ENCODE assay signal across 34 cellular contexts in the genomic region with DNA sequence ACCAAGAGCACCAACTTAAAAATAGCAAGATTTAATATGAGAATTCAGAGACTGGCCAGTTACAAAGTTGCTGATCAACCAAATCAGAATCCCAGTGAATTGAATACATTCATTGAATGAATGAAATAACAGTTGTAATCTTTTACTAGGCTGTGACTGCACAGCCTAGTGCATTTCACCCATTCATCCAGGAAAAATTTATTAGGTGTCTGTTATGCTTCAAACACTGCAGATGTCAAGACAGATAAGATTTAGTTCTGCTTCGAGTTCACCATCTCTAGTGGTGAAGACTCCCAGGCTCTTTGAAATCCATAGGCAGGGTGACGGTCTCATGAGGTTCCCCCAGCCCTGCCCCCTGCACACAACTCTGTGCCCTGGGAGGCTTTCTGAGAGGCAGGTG. TPM values are rescaled to one million over a fixed set of nuclear protein-coding genes. Genes with fewer than 3 reads are reported as not detected.
"Had no signal": no experiment of that assay in that cellular context is flagged by ENCODE, and none has a peak within 500 bp of the region (broad histone marks: within the 10 kb centered on the region; RNA-seq: fewer than 3 reads in every experiment).

No MANE protein-coding gene starts in this region.

- H3K27me3 ChIP-seq: ascending aorta, cardiac muscle cell, colonic mucosa had no signal

- H3K36me3 ChIP-seq: adrenal gland, ascending aorta, breast epithelium, cardiac muscle cell, colonic mucosa, esophagus squamous epithelium, gastroesophageal sphincter, heart right ventricle had no signal

- DNase-seq: activated CD4-positive, alpha-beta memory T cell treated with anti-CD3 and anti-CD28 coated beads for 36 hours; activated CD4-positive, alpha-beta T cell treated with anti-CD3 and anti-CD28 coated beads for 36 hours; activated CD4-positive, alpha-beta T cell treated with anti-CD3 and anti-CD28 coated beads, Interleukin-2, amount 10 ng/mL, durations not matched to agents 24 days and 14 days; activated CD4-positive, CD25-positive, alpha-beta regulatory T cell; activated CD4-positive, CD25-positive, alpha-beta regulatory T cell treated with anti-CD3 and anti-CD28 coated beads, Interleukin-2, amount 50 U/mL, for 72 hours; activated CD8-positive, alpha-beta memory T cell treated with anti-CD3 and anti-CD28 coated beads, Interleukin-2, amount 10 ng/mL, durations not matched to agents 7 days and 5 days; activated CD8-positive, alpha-beta memory T cell treated with anti-CD3 and anti-CD28 coated beads, Interleukin-2, amount 50 U/mL, for 4 hours; activated CD8-positive, alpha-beta T cell treated with anti-CD3 and anti-CD28 coated beads, Interleukin-2, amount 10 ng/mL, durations not matched to agents 7 days and 5 days; activated naive CD4-positive, alpha-beta T cell treated with anti-CD3 and anti-CD28 coated beads for 36 hours; activated naive CD8-positive, alpha-beta T cell treated with anti-CD3 and anti-CD28 coated beads for 36 hours; activated naive CD8-positive, alpha-beta T cell treated with anti-CD3 and anti-CD28 coated beads, Interleukin-2, amount 50 U/mL, for 24 hours; activated T-cell treated with anti-CD3 and anti-CD28 coated beads, Interleukin-2, amount 50 U/mL, for 1 hour; activated T-cell treated with anti-CD3 and anti-CD28 coated beads, Interleukin-2, amount 50 U/mL, for 48 hours; adrenal gland; central memory CD4-positive, alpha-beta T cell; cerebellar nuclear complex; colonic mucosa; effector CD8-positive, alpha-beta T cell; esophagus squamous epithelium; foreskin melanocyte; heart right ventricle; T-helper 17 cell; T1000 had no signal

- H3K9me3 ChIP-seq: adrenal gland, ascending aorta, breast epithelium, colonic mucosa, esophagus squamous epithelium, gastroesophageal sphincter, heart right ventricle had no signal

- H3K27ac ChIP-seq: adrenal gland, ascending aorta, breast epithelium, cardiac muscle cell, colonic mucosa, epithelial cell of prostate, esophagus squamous epithelium, gastroesophageal sphincter, heart right ventricle had no signal

- H3K4me1 ChIP-seq: adrenal gland, ascending aorta, breast epithelium, colonic mucosa, gastroesophageal sphincter, heart right ventricle had no signal

- ATAC-seq: activated CD4-positive, alpha-beta T cell treated with anti-CD3 and anti-CD28 coated beads for 36 hours; activated CD8-positive, alpha-beta memory T cell treated with anti-CD3 and anti-CD28 coated beads, Interleukin-2, amount 10 ng/mL, durations not matched to agents 7 days and 5 days; activated CD8-positive, alpha-beta T cell treated with anti-CD3 and anti-CD28 coated beads, Interleukin-2, amount 10 ng/mL, durations not matched to agents 7 days and 5 days; activated naive CD8-positive, alpha-beta T cell treated with anti-CD3 and anti-CD28 coated beads, Interleukin-2, amount 50 U/mL, for 24 hours; gastroesophageal sphincter; heart right ventricle; T-helper 17 cell had no signal

- H3K4me3 ChIP-seq: adrenal gland, ascending aorta, breast epithelium, cardiac muscle cell, colonic mucosa, esophagus squamous epithelium, gastroesophageal sphincter, heart right ventricle had no signal

RNA-seq across cellular contexts. Expression of gene TGM4, which starts 28.9 kb away (rescaled TPM):
- total RNA-seq: activated CD4-positive, alpha-beta memory T cell treated with anti-CD3 and anti-CD28 coated beads for 36 hours; activated CD4-positive, alpha-beta T cell treated with anti-CD3 and anti-CD28 coated beads for 36 hours; activated CD4-positive, alpha-beta T cell treated with anti-CD3 and anti-CD28 coated beads, Interleukin-2, amount 10 ng/mL, durations not matched to agents 24 days and 14 days; activated CD8-positive, alpha-beta memory T cell treated with anti-CD3 and anti-CD28 coated beads for 36 hours; activated CD8-positive, alpha-beta memory T cell treated with anti-CD3 and anti-CD28 coated beads, Interleukin-2, amount 10 ng/mL, durations not matched to agents 7 days and 5 days; activated CD8-positive, alpha-beta T cell treated with anti-CD3 and anti-CD28 coated beads, Interleukin-2, amount 10 ng/mL, durations not matched to agents 7 days and 5 days; activated naive CD4-positive, alpha-beta T cell treated with anti-CD3 and anti-CD28 coated beads for 36 hours; activated naive CD8-positive, alpha-beta T cell treated with anti-CD3 and anti-CD28 coated beads for 36 hours; activated T-helper 1 cell treated with anti-CD3 and anti-CD28 coated beads, Interleukin-12 subunit alpha, Interleukin-12 subunit beta, Interleukin-2, Interleukin-4 antibody, amounts not matched to agents 30 ng/mL and 10 ng/mL and 1 ng/mL, durations not matched to agents 14 hours and 24 hours and 36 hours; activated T-helper 2 cell treated with anti-CD3 and anti-CD28 coated beads, Interferon-gamma antibody, Interleukin-2, Interleukin-4, amounts not matched to agents 10 μg/mL and 5 μg/mL and 100 μg/mL, durations not matched to agents 14 hours and 24 hours and 36 hours; ascending aorta; cardiac muscle cell; colonic mucosa; esophagus squamous epithelium; fibroblast of lung; fibroblast of villous mesenchyme; gastroesophageal sphincter; glomerular endothelial cell; heart right ventricle; T-helper 17 cell had no signal

RNA-seq across cellular contexts. Expression of gene TMEM42, which starts 41.6 kb away (rescaled TPM):
- total RNA-seq: ascending aorta had no signal
